In the genomic region with DNA sequence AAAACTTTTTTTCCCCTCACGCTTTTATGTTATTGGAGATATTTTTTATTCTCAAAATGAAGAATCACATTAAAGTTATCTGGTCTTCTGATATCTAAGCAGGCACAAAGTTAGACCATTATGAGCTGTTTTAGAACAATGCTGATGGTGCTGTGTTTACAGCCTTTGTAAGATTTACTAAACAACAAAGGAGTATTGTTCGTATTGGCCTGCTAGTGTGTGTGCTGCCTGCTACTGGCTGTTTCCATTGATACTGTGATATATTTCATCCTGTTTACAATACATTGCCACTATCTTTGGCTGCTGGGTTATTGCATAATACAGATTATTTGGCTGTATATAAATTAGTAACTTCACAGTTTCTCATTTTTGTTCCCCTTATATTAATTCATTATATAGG, we compare ENCODE assay signal across 19 cellular contexts.
"Had no signal": no experiment of that assay in that cellular context is flagged by ENCODE, and none has a peak within 500 bp of the region (broad histone marks: within the 10 kb centered on the region; RNA-seq: fewer than 3 reads in every experiment).

No MANE protein-coding gene starts in this region.

- H3K4me3 ChIP-seq: body of pancreas, lung, right atrium auricular region, skin epidermis, thoracic aorta, upper lobe of right lung had no signal

- H3K4me1 ChIP-seq: body of pancreas, right atrium auricular region, upper lobe of right lung had no signal

- H3K9me3 ChIP-seq: body of pancreas, right atrium auricular region, thoracic aorta, upper lobe of right lung had no signal

- DNase-seq: activated B cell treated with CpG ODN at 0.5 μM for 24 hours; activated CD4-positive, alpha-beta T cell treated with anti-CD3 and anti-CD28 coated beads, Interleukin-2, amount 10 ng/mL, durations not matched to agents 7 days and 5 days; activated CD8-positive, alpha-beta T cell treated with anti-CD3 and anti-CD28 coated beads, Interleukin-2, amount 10 ng/mL, durations not matched to agents 7 days and 5 days; activated naive CD4-positive, alpha-beta T cell treated with Interleukin-2 at 50 U/mL for 16 hours; activated naive CD8-positive, alpha-beta T cell treated with anti-CD3 and anti-CD28 coated beads, Interleukin-2, amount 10 ng/mL, durations not matched to agents 7 days and 5 days; activated T-cell treated with anti-CD3 and anti-CD28 coated beads, Interleukin-2, amount 50 U/mL, for 24 hours; body of pancreas; erythroblast; nephron progenitor cell; occipital lobe; T-helper 1 cell; T-helper 9 cell; upper lobe of right lung had no signal

- H3K36me3 ChIP-seq: right atrium auricular region, thoracic aorta, upper lobe of right lung had no signal

- H3K27me3 ChIP-seq: body of pancreas, right atrium auricular region, upper lobe of right lung had no signal

- H3K27ac ChIP-seq: body of pancreas, right atrium auricular region, skin epidermis, thoracic aorta, upper lobe of right lung had no signal

- ATAC-seq: activated CD8-positive, alpha-beta T cell treated with anti-CD3 and anti-CD28 coated beads, Interleukin-2, amount 10 ng/mL, durations not matched to agents 7 days and 5 days; body of pancreas; left lobe of liver; SK-N-SH treated with all-trans-retinoic acid at 6 μM for 48 hours; upper lobe of right lung had no signal
